In genomic region chr1:238960071-238960470, GRCh38 we compare ENCODE assay signal across 13 cellular contexts.
A peak's percentile ranks its signal among the peaks of the same experiment; 100 is the strongest.
DNase-seq lines count a peak whose midpoint lies in the region; ATAC-seq and TF ChIP-seq lines count a peak whose summit lies in the region.
"Had no signal": no experiment of that assay in that cellular context is flagged by ENCODE, and none has a peak within 500 bp of the region (broad histone marks: within the 10 kb centered on the region; RNA-seq: fewer than 3 reads in every experiment).

No MANE protein-coding gene starts in this region.

- no peak for TF ChIP-seq CTCF in natural killer cell (IDR thresholded peaks at IDR 0.05)

- H3K27ac Mint-ChIP-seq in natural killer cell: no peak overlapping the region
- H3K27ac Mint-ChIP-seq: CD14-positive monocyte had no signal

- H3K9me3 Mint-ChIP-seq in natural killer cell: peaks cover 4 to 20% of the 10 kb centered on the region in 2 donors

- DNase-seq in GM04504 (ENCODE audit: low read depth): peak; percentile 10
- DNase-seq in RPMI7951 (ENCODE audit: low read depth): peak; percentile 89
- peak; percentile 3 for DNase-seq in fibroblast of gingiva (ENCODE audit: low read depth)
- peak; percentile 96 for DNase-seq in renal cortical epithelial cell (ENCODE audit: low read depth)
- DNase-seq in NCI-H2029 (lab: John Stamatoyannopoulos, UW): no peak
- DNase-seq in activated CD4-positive, alpha-beta T cell treated with anti-CD3 and anti-CD28 coated beads, Interleukin-2, amount 50 U/mL, for 4 hours: no peak
- DNase-seq in middle frontal gyrus (ENCODE audit: extremely low spot score, low spot score): no peak
- DNase-seq in natural killer cell: no peak
- DNase-seq: activated CD8-positive, alpha-beta memory T cell treated with anti-CD3 and anti-CD28 coated beads for 24 hours; NCI-H1105; NCI-H524; Peyer's patch had no signal

- no peak overlapping the region for H3K4me3 Mint-ChIP-seq in natural killer cell
- H3K4me3 Mint-ChIP-seq: CD14-positive monocyte had no signal

- H3K4me1 Mint-ChIP-seq in natural killer cell: no peaks in the 10 kb centered on the region
- H3K4me1 Mint-ChIP-seq: CD14-positive monocyte had no signal

- H3K36me3 Mint-ChIP-seq in natural killer cell: no peaks in the 10 kb centered on the region
- H3K36me3 Mint-ChIP-seq: CD14-positive monocyte had no signal

- ATAC-seq in natural killer cell: no peak

- no peaks in the 10 kb centered on the region for H3K27me3 Mint-ChIP-seq in natural killer cell (ENCODE audit: low read depth in 2 of 2)

- intact Hi-C loops in natural killer cell (cut with micrococcal nuclease): no loop called here

Comparison
In these comparisons a context has a peak if more than half of its experiments do, and no peak if none do; other contexts are left out.
1. DNase-seq: peak in GM04504 (single experiment), RPMI7951 (single experiment), fibroblast of gingiva (single experiment) and renal cortical epithelial cell (single experiment); none in NCI-H2029 (single experiment), activated CD4-positive, alpha-beta T cell treated with anti-CD3 and anti-CD28 coated beads, Interleukin-2, amount 50 U/mL, for 4 hours (0 of 2), middle frontal gyrus (single experiment) and natural killer cell (single experiment).